Comparison of ENCODE assay signal across 8 cellular contexts in the genomic region with DNA sequence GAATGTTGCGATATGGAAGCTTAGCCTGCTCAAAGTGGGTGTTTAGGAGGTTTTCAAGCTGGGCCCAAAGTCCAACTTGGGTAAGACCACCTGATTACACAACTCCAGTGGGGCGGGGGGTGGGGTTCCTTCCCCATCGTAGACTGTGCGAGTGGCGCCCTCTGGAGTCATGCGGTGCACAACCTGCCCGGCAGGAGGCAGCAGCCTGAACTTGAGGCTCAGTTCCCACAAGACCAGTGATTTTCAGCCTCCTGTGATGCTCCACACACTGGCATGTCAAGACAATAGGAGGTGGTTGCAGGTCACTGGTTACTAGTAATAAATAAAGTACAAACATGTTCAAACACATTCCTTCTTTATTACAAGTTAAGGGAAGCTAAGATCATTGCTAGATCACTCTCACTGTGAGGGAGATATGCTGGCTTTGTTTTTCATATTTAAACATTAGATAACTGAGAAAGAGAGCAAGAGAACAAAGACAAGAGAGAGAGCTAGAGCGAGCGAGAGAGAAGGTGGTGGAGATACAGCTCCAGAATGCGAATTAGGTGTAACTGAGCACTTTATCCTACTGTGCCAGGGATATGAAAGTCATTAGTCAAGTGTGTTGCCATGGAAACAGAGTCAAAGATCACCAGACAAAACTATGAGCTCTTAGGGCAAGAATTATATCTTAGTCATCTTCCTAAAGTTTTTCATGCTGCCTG.
A peak's percentile ranks its signal among the peaks of the same experiment; 100 is the strongest.
DNase-seq lines count a peak whose midpoint lies in the region; ATAC-seq and TF ChIP-seq lines count a peak whose summit lies in the region.

No MANE protein-coding gene starts in this region.

- no peaks in the 10 kb centered on the region for H3K36me3 ChIP-seq in breast epithelium
- H3K36me3 ChIP-seq in gastroesophageal sphincter = no peaks in the 10 kb centered on the region

- H3K4me1 ChIP-seq in breast epithelium = no peaks in the 10 kb centered on the region
- H3K4me1 ChIP-seq in gastroesophageal sphincter = peaks cover 0 to 29% (median 0%) of the 10 kb centered on the region in 3 donors

- TF ChIP-seq EP300 in gastroesophageal sphincter (IDR thresholded peaks at IDR 0.05) = no peak

- H3K9me3 Mint-ChIP-seq in MCF 10A (ENCODE audit: unreplicated experiment) = no peaks in the 10 kb centered on the region

- intact Hi-C loops in MCF 10A (cut with micrococcal nuclease) = no loop called here
- intact Hi-C loops in breast epithelium (cut with DNase I; ENCODE audit: low total_unique reads) = no loop called here

- BruUV-seq in MCF 10A (replicated peaks; lab: Mats Ljungman, UMichigan) = no TSS peak

- POLR2A ChIA-PET in MCF 10A (lab: Yijun Ruan, JAX) = interaction anchor here (0.5 to 1.6 kb wide), 5 partner anchors 33 to 250 kb away, joined by 3 to 5 read pairs (median 3); no protein-coding TSS in a partner anchor

- H3K9me3 ChIP-seq in breast epithelium (no peaks in the 10 kb centered on the region), gastroesophageal sphincter (no peaks in the 10 kb centered on the region)

- peaks cover 16% of the 10 kb centered on the region for H3K4me1 Mint-ChIP-seq in MCF 10A (ENCODE audit: insufficient read depth, unreplicated experiment)

- CTCF ChIA-PET in MCF 10A (lab: Yijun Ruan, JAX) = interaction anchor here (0.6 to 3.7 kb wide), 20 partner anchors 9 to 174 kb away, joined by 3 to 28 read pairs (median 4); no protein-coding TSS in a partner anchor

- H3K27me3 Mint-ChIP-seq in MCF 10A (ENCODE audit: insufficient read depth, unreplicated experiment) = no peaks in the 10 kb centered on the region

- DNase-seq in MCF 10A (ENCODE audit: unreplicated experiment) (peak; percentile 59), breast epithelium (ENCODE audit: low spot score in 2 of 2) (no peak), NCI-H226 (peak; percentile 91), fibroblast of gingiva (ENCODE audit: low read depth) (peak; percentile 93), stromal cell of bone marrow (ENCODE audit: low read depth) (peak; percentile 86), GDM1 (lab: John Stamatoyannopoulos, UW) (no peak)

- H3K4me3 ChIP-seq in breast epithelium (no peak overlapping the region), gastroesophageal sphincter (no peak overlapping the region)

- ATAC-seq in gastroesophageal sphincter (no peak), HG03025 (IDR thresholded peaks at IDR 0.05; ENCODE audit: low FRiP score, unreplicated experiment) (no peak)

- H3K27ac Mint-ChIP-seq in MCF 10A (ENCODE audit: low read depth, unreplicated experiment) = peak overlapping the region; percentile 1

- H3K27me3 ChIP-seq in breast epithelium (no peaks in the 10 kb centered on the region), gastroesophageal sphincter (no peaks in the 10 kb centered on the region)

- WGBS in gastroesophageal sphincter (ENCODE audit: low coverage in 1 of 2), 2 donors = 44 to 87% methylated on average over 3 to 6 of the region's 10 CpGs

- no peak overlapping the region for H3K4me3 Mint-ChIP-seq in MCF 10A (ENCODE audit: unreplicated experiment)

- TF ChIP-seq CTCF in MCF 10A (IDR thresholded peaks at IDR 0.05; ENCODE audit: unreplicated experiment) = peak; percentile 39
- TF ChIP-seq CTCF in breast epithelium (IDR thresholded peaks at IDR 0.05) = no peak
- no peak for TF ChIP-seq CTCF in gastroesophageal sphincter (IDR thresholded peaks at IDR 0.05)

- TF ChIP-seq POLR2A in breast epithelium (IDR thresholded peaks at IDR 0.05) = no peak
- TF ChIP-seq POLR2A in gastroesophageal sphincter (IDR thresholded peaks at IDR 0.05) = no peak

- H3K27ac ChIP-seq in breast epithelium (peak overlapping the region in 1 of 2 donors; percentile 52), gastroesophageal sphincter (no peak overlapping the region)

- H3K36me3 Mint-ChIP-seq in MCF 10A (ENCODE audit: insufficient read depth, unreplicated experiment) = no peaks in the 10 kb centered on the region

Comparison
In these comparisons a context has a peak if more than half of its experiments do, and no peak if none do; other contexts are left out.
1. DNase-seq: peak in MCF 10A (single experiment), NCI-H226 (single experiment), fibroblast of gingiva (single experiment) and stromal cell of bone marrow (single experiment); none in breast epithelium (0 of 2) and GDM1 (single experiment).